ENCODE assay signal across 8 cellular contexts in the genomic region with DNA sequence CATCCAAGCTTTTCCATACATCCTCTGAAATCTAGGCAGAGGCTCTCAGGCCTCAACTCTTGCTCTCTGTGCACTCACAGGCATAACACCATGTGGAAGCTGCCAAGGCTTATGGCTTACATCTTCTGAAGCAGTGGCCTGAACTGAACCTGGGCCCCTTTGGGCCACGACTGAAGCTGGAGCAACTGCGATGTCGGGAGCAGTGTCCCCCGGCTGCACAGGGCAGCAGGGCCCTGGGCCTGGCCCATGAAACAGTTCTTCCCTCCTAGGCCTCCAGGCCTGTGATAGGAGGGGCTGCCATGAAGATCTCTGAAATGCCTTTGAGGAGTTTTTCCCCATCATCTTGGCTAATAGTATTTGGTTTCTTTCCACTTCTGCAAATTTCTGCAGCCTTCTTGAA.
"Had no signal": no experiment of that assay in that cellular context is flagged by ENCODE, and none has a peak within 500 bp of the region (broad histone marks: within the 10 kb centered on the region; RNA-seq: fewer than 3 reads in every experiment).

No MANE protein-coding gene starts in this region.

- H3K27ac ChIP-seq: GM23248 had no signal

- DNase-seq: GM23248, GOT3, H7, H9, HCEC 1CT, HFFc6 had no signal

- H3K4me3 ChIP-seq: GM23248, GM23338, HAP-1 had no signal

- H3K4me1 ChIP-seq: HAP-1 had no signal
